ENCODE assay signal across 21 cellular contexts in genomic region chr5:3098821-3099220, GRCh38.
A peak's percentile ranks its signal among the peaks of the same experiment; 100 is the strongest.
DNase-seq lines count a peak whose midpoint lies in the region; ATAC-seq, FAIRE-seq and TF ChIP-seq lines count a peak whose summit lies in the region.
"Had no signal": no experiment of that assay in that cellular context is flagged by ENCODE, and none has a peak within 500 bp of the region (broad histone marks: within the 10 kb centered on the region; RNA-seq: fewer than 3 reads in every experiment).

No MANE protein-coding gene starts in this region.

- peak overlapping the region; percentile 6; the same call in 1 of the 2 replicates for H3K18ac ChIP-seq in H1 (ENCODE audit: extremely low read depth, low read length)

- H2BK120ac ChIP-seq in H1 (replicated peaks; ENCODE audit: low read depth, low read length): no peak overlapping the region

- H3K4me3 ChIP-seq in BLaER1 (no peak overlapping the region), HEK293 (ENCODE audit: low read depth, low read length) (no peak overlapping the region), H1 (ENCODE audit: extremely low read depth in 1 of 4, insufficient read depth in 2 of 4, low read depth in 3 of 4, low read length in 4 of 4) (no peak overlapping the region)

- H3K27me3 Mint-ChIP-seq in WTC11 (ENCODE audit: low read depth): peaks cover 21% of the 10 kb centered on the region

- H4K5ac ChIP-seq in H1 (ENCODE audit: insufficient read length, low read depth, low read length): no peak overlapping the region

- 71% methylated on average over 4 of the region's 4 CpGs; no CpG with 5 or more reads in 1 of the 2 experiments for WGBS in H1 (ENCODE audit: extremely low coverage in 1 of 2, insufficient coverage in 1 of 2, insufficient read length in 1 of 2, insufficient replicate concordance in 2 of 2, low coverage in 1 of 2, low lambda C conversion rate in 2 of 2, missing lambda C conversion rate in 1 of 2), 2 experiments

- H3K36me3 Mint-ChIP-seq in WTC11: no peaks in the 10 kb centered on the region
- H3K36me3 Mint-ChIP-seq: CD4-positive, alpha-beta memory T cell had no signal

- H3K4me2 ChIP-seq in BLaER1: peak overlapping the region; percentile 86; the same call in 1 of the 2 replicates
- H3K4me2 ChIP-seq in H1 (ENCODE audit: insufficient read depth in 1 of 2, low read depth in 2 of 2, low read length in 2 of 2): no peak overlapping the region

- CTCF ChIA-PET in HEK293 (lab: Yijun Ruan, JAX): no interaction called here
- CTCF ChIA-PET in WTC11 (lab: Charles Lee): interaction anchor here (0.8 kb wide), 1 partner anchor 11 kb away, joined by 4 read pairs; no protein-coding TSS in a partner anchor
- CTCF ChIA-PET in H1 (lab: Charles Lee; ENCODE audit: partially characterized antibody): interaction anchor here (0.7 to 1.7 kb wide), 2 partner anchors 15 to 21 kb away, joined by 3 read pairs; no protein-coding TSS in a partner anchor

- no peak overlapping the region for H2BK12ac ChIP-seq in H1 (ENCODE audit: low read depth, low read length)

- no peaks in the 10 kb centered on the region for H3K36me3 ChIP-seq in BLaER1
- no peaks in the 10 kb centered on the region for H3K36me3 ChIP-seq in HEK293 (ENCODE audit: control insufficient read depth in 2 of 2, insufficient read depth in 1 of 2, low read length in 2 of 2)
- 0 out of 8 replicates have a peak, but pooled peaks cover 0 to 2% (median 0%) of the 10 kb centered on the region in 4 experiments for H3K36me3 ChIP-seq in H1 (ENCODE audit: control insufficient read depth in 2 of 4, insufficient read depth in 4 of 4, low read length in 3 of 4)
- H3K36me3 ChIP-seq: BE2C had no signal

- no peak overlapping the region; the same call in 1 of the 2 replicates for H2BK20ac ChIP-seq in H1 (ENCODE audit: low read length)

- H3K14ac ChIP-seq in H1 (ENCODE audit: insufficient read length): no peak overlapping the region

- POLR2A ChIA-PET in HEK293 (lab: Yijun Ruan, JAX) (interaction anchor here (1.2 kb wide), 1 partner anchor 22 kb away, joined by 7 read pairs; no protein-coding TSS in a partner anchor), WTC11 (lab: Charles Lee) (no interaction called here), H1 (lab: Charles Lee; ENCODE audit: partially characterized antibody) (interaction anchor here (1.9 kb wide), 1 partner anchor 11 kb away, joined by 5 read pairs; no protein-coding TSS in a partner anchor)

- H3K27me3 ChIP-seq in BLaER1 (peaks cover 4% of the 10 kb centered on the region; the same call in 1 of the 2 replicates), H1 (replicated peaks in 1 of 4; ENCODE audit: control insufficient read depth in 3 of 4, extremely low read depth in 1 of 4, insufficient read depth in 3 of 4, low read length in 3 of 4) (no peaks in the 10 kb centered on the region; a peak in 2 of 7 replicates)
- H3K27me3 ChIP-seq: BE2C had no signal

- DNase-seq in WTC11 (ENCODE audit: low spot score) (no peak), H1 (ENCODE audit: low read depth in 1 of 2, low spot score in 2 of 2) (no peak), substantia nigra (lab: John Stamatoyannopoulos, UW) (no peak), dedifferentiated amniotic fluid mesenchymal stem cell (ENCODE audit: extremely low spot score) (no peak)
- DNase-seq: BE2C; C1 segment of cervical spinal cord; Calu3; CD4-positive, alpha-beta memory T cell; COR-L47; DMS53; DMS79 treated with DMSO at 0.1 percent for 48 hours; H9 had no signal

- no peak overlapping the region for H2AFZ ChIP-seq in H1 (ENCODE audit: low read length)

- H3K4me3 Mint-ChIP-seq in WTC11: no peak overlapping the region
- H3K4me3 Mint-ChIP-seq: H9 had no signal

- H3K27ac ChIP-seq in BLaER1: peak overlapping the region; percentile 11; the same call in 1 of the 2 replicates
- no peak overlapping the region for H3K27ac ChIP-seq in HEK293 (ENCODE audit: extremely low read depth, low read depth, low read length)
- no peak overlapping the region for H3K27ac ChIP-seq in H1 (ENCODE audit: low read depth, low read length)
- no peak overlapping the region for H3K27ac ChIP-seq in substantia nigra (ENCODE audit: low read depth, low read length, poor library complexity, severe bottlenecking)
- H3K27ac ChIP-seq: 22Rv1 had no signal

- H3K23me2 ChIP-seq in H1 (ENCODE audit: low read depth, low read length): no peaks in the 10 kb centered on the region

- no peak overlapping the region for H3K56ac ChIP-seq in H1 (replicated peaks; ENCODE audit: insufficient read length, low read depth, low read length)

- H4K20me1 ChIP-seq in BLaER1: no peaks in the 10 kb centered on the region
- no peaks in the 10 kb centered on the region for H4K20me1 ChIP-seq in H1 (replicated peaks in 1 of 2; ENCODE audit: control insufficient read depth in 1 of 2, insufficient read depth in 2 of 2, low read length in 2 of 2)

- H3K4me1 ChIP-seq in BLaER1 (peaks cover 51% of the 10 kb centered on the region), HEK293 (ENCODE audit: control insufficient read depth, insufficient read depth, low read length) (no peaks in the 10 kb centered on the region), H1 (replicated peaks in 1 of 4; ENCODE audit: control insufficient read depth in 3 of 4, insufficient read depth in 4 of 4, low read length in 3 of 4) (peaks cover 11 to 41% (median 27%) of the 10 kb centered on the region in 4 experiments)
- H3K4me1 ChIP-seq: BE2C had no signal

- no peak for TF ChIP-seq EP300 in H1 (IDR thresholded peaks at IDR 0.05; ENCODE audit: borderline replicate concordance in 1 of 2, low read depth in 2 of 2, low read length in 2 of 2)

- ATAC-seq in WTC11 (no peak), GM18505 (IDR thresholded peaks at IDR 0.05; ENCODE audit: unreplicated experiment) (no peak), GM19035 (IDR thresholded peaks at IDR 0.05; ENCODE audit: unreplicated experiment) (no peak)
- ATAC-seq: HCT116 had no signal

- H2BK5ac ChIP-seq in H1 (ENCODE audit: low read depth, low read length): no peak overlapping the region

- no peaks in the 10 kb centered on the region for H3K9me3 Mint-ChIP-seq in WTC11
- H3K9me3 Mint-ChIP-seq: H9 had no signal

- H4K91ac ChIP-seq in H1 (replicated peaks; ENCODE audit: insufficient read length, low read length): no peak overlapping the region

- no peak overlapping the region for H3K27ac Mint-ChIP-seq in WTC11
- H3K27ac Mint-ChIP-seq: CD4-positive, alpha-beta memory T cell had no signal

- H2AK5ac ChIP-seq in H1 (ENCODE audit: low read depth, low read length): no peak overlapping the region

- no peak overlapping the region for H3K4ac ChIP-seq in H1 (replicated peaks; ENCODE audit: insufficient read length, low read depth, low read length)

- peaks cover 56% of the 10 kb centered on the region for H3K4me1 Mint-ChIP-seq in WTC11
- H3K4me1 Mint-ChIP-seq: CD4-positive, alpha-beta memory T cell had no signal

- H3K9me3 ChIP-seq in BLaER1 (no peaks in the 10 kb centered on the region), HEK293 (ENCODE audit: control insufficient read depth, insufficient read depth, low read depth, low read length) (no peaks in the 10 kb centered on the region), H1 (ENCODE audit: insufficient read depth in 2 of 2, low read depth in 1 of 2, low read length in 1 of 2) (no peaks in the 10 kb centered on the region)
- H3K9me3 ChIP-seq: BE2C had no signal

- H3K23ac ChIP-seq in H1 (ENCODE audit: insufficient read length): no peak overlapping the region

- no peak for FAIRE-seq in H1 (lab: Jason Lieb, UNC)
- FAIRE-seq: A204.1, G401.6, GM12892 had no signal

- no peak for TF ChIP-seq CTCF in HEK293 (tag by site-specific recombination; IDR thresholded peaks at IDR 0.05)
- no peak for TF ChIP-seq CTCF in WTC11 (IDR thresholded peaks at IDR 0.05)
- TF ChIP-seq CTCF in H1 (IDR thresholded peaks at IDR 0.05; ENCODE audit: control extremely low read depth in 1 of 3, insufficient read depth in 1 of 3, low read depth in 1 of 3, low read length in 3 of 3): no peak

- H3K9ac ChIP-seq in BLaER1: no peak overlapping the region
- H3K9ac ChIP-seq in H1 (replicated peaks in 1 of 4; ENCODE audit: extremely low read depth in 1 of 4, low read depth in 3 of 4, low read length in 3 of 4): no peak overlapping the region

- H3K79me2 ChIP-seq in H1 (ENCODE audit: control insufficient read depth in 1 of 2, insufficient read depth in 2 of 2, low read length in 2 of 2): no peaks in the 10 kb centered on the region

- TF ChIP-seq POLR2A in H1 (IDR thresholded peaks at IDR 0.05; ENCODE audit: control extremely low read depth in 1 of 2, low read depth in 2 of 2, low read length in 2 of 2) (no peak), GM18505 (IDR thresholded peaks at IDR 0.05; ENCODE audit: borderline replicate concordance, extremely low read depth, insufficient read depth, insufficient read length) (no peak)

- H3K79me1 ChIP-seq in H1 (ENCODE audit: low read depth, low read length): no peaks in the 10 kb centered on the region

- no peak overlapping the region for H2BK15ac ChIP-seq in H1 (ENCODE audit: low read length)

- TF ChIP-seq RAD21 in H1 (IDR thresholded peaks at IDR 0.05 in 1 of 2, conservative IDR thresholded peaks at IDR 0.05 in 1 of 2; ENCODE audit: low read depth in 2 of 2, low read length in 2 of 2): no peak

- no peak overlapping the region for H4K8ac ChIP-seq in H1 (ENCODE audit: extremely low read depth, insufficient read depth, low read length)

TF ChIP-seq in HEK293, 187 proteins besides CTCF, POLR2A, EP300 and RAD21:
- TF ChIP-seq PRDM1 (tag by site-specific recombination; IDR thresholded peaks at IDR 0.05) (peak; percentile 31; the same call in 1 of the 2 replicates), ZNF629 (tag by site-specific recombination; IDR thresholded peaks at IDR 0.05) (no peak)

TF ChIP-seq in WTC11, 78 proteins besides CTCF, POLR2A, EP300 and RAD21 (continues in another document):
- no peak for TF ChIP-seq RORB (CRISPR knock-in tag; IDR thresholded peaks at IDR 0.05)

TF ChIP-seq in H1, 55 proteins besides CTCF, POLR2A, EP300 and RAD21 (continues in another document):
- TF ChIP-seq NRF1 (IDR thresholded peaks at IDR 0.05; ENCODE audit: low read depth, low read length) (no peak), HDAC2 (IDR thresholded peaks at IDR 0.05; ENCODE audit: borderline replicate concordance in 1 of 2, low read depth in 2 of 2, low read length in 2 of 2) (no peak), CHD1 (IDR thresholded peaks at IDR 0.05; ENCODE audit: low read depth, low read length) (no peak), SUZ12 (IDR thresholded peaks at IDR 0.05; ENCODE audit: low read length) (no peak), RXRA (IDR thresholded peaks at IDR 0.05; ENCODE audit: insufficient read depth, low read depth, low read length) (no peak), PHF8 (conservative IDR thresholded peaks at IDR 0.05; ENCODE audit: low read depth, low read length) (no peak), RBBP5 (IDR thresholded peaks at IDR 0.05; ENCODE audit: borderline replicate concordance, low read depth, low read length) (no peak), POU5F1 (IDR thresholded peaks at IDR 0.05; ENCODE audit: low read depth, low read length) (no peak), CHD2 (IDR thresholded peaks at IDR 0.05; ENCODE audit: low read length) (no peak), GABPA (IDR thresholded peaks at IDR 0.05; ENCODE audit: borderline replicate concordance, insufficient read depth, low read length) (no peak), NANOG (IDR thresholded peaks at IDR 0.05; ENCODE audit: insufficient read depth, low read depth, low read length, poor library complexity, severe bottlenecking) (no peak), KDM4A (IDR thresholded peaks at IDR 0.05; ENCODE audit: low read depth, low read length, severe bottlenecking) (no peak)
